8 cellular contexts compared by ENCODE assay signal in genomic region chr20:53652090-53652858, GRCh38. TPM values are rescaled to one million over a fixed set of nuclear protein-coding genes. Genes with fewer than 3 reads are reported as not detected.
DNase-seq lines count a peak whose midpoint lies in the region; ATAC-seq lines count a peak whose summit lies in the region.

No MANE protein-coding gene starts in this region.

- H3K36me3 Mint-ChIP-seq in stimulated activated effector memory CD8-positive, alpha-beta T cell treated with anti-CD3 and anti-CD28 coated beads, Interleukin-12 subunit alpha, Interleukin-12 subunit beta, amount 100 ng/mL, for 72 hours, result no peaks in the 10 kb centered on the region

- H3K4me3 Mint-ChIP-seq in stimulated activated effector memory CD8-positive, alpha-beta T cell treated with anti-CD3 and anti-CD28 coated beads, Interleukin-12 subunit alpha, Interleukin-12 subunit beta, amount 100 ng/mL, for 72 hours, result peak overlapping the region; percentile 63

- peak; percentile 70 for ATAC-seq in Right ventricle myocardium superior (ENCODE audit: poor library complexity)
- ATAC-seq in Right ventricle myocardium inferior, result no peak
- ATAC-seq in HG02885 (IDR thresholded peaks at IDR 0.05; ENCODE audit: poor library complexity, unreplicated experiment), result peak; percentile 80
- ATAC-seq in stimulated activated effector memory CD8-positive, alpha-beta T cell treated with anti-CD3 and anti-CD28 coated beads, Interleukin-12 subunit alpha, Interleukin-12 subunit beta, amount 100 ng/mL, for 72 hours, result peak; percentile 77

- peaks cover 34% of the 10 kb centered on the region for H3K4me1 Mint-ChIP-seq in stimulated activated effector memory CD8-positive, alpha-beta T cell treated with anti-CD3 and anti-CD28 coated beads, Interleukin-12 subunit alpha, Interleukin-12 subunit beta, amount 100 ng/mL, for 72 hours

- no peaks in the 10 kb centered on the region for H3K9me3 Mint-ChIP-seq in stimulated activated effector memory CD8-positive, alpha-beta T cell treated with anti-CD3 and anti-CD28 coated beads, Interleukin-12 subunit alpha, Interleukin-12 subunit beta, amount 100 ng/mL, for 72 hours

- DNase-seq in Right ventricle myocardium superior (no peak), Right ventricle myocardium inferior (ENCODE audit: missing footprints) (no peak), NOMO-1 (lab: John Stamatoyannopoulos, UW; ENCODE audit: unreplicated experiment in 2 of 2) (peak; percentile 48 to 82), fibroblast of gingiva (ENCODE audit: low read depth) (peak; percentile 6), amniotic stem cell (lab: John Stamatoyannopoulos, UW) (no peak), NCI-H446 (lab: John Stamatoyannopoulos, UW) (no peak)
- DNase-seq in stimulated activated effector memory CD8-positive, alpha-beta T cell treated with anti-CD3 and anti-CD28 coated beads, Interleukin-12 subunit alpha, Interleukin-12 subunit beta, amount 100 ng/mL, for 72 hours (ENCODE audit: low spot score in 2 of 2), result no peak

- H3K27ac Mint-ChIP-seq in stimulated activated effector memory CD8-positive, alpha-beta T cell treated with anti-CD3 and anti-CD28 coated beads, Interleukin-12 subunit alpha, Interleukin-12 subunit beta, amount 100 ng/mL, for 72 hours, result peak overlapping the region; percentile 92

- intact Hi-C loops in Right ventricle myocardium superior (cut with DNase I), result no loop called here
- intact Hi-C loops in Right ventricle myocardium inferior (cut with DNase I), result loop anchor here (5.0 kb wide), 1 partner anchor 85 kb away; no protein-coding TSS in a partner anchor

RNA-seq across cellular contexts. Expression of gene ZNF217, which starts 58.6 kb away (rescaled TPM):
- total RNA-seq in Right ventricle myocardium superior (7.0 TPM), Right ventricle myocardium inferior (8.3 TPM)

Comparison
In these comparisons a context has a peak if more than half of its experiments do, and no peak if none do; other contexts are left out.
1. DNase-seq: peak in NOMO-1 (2 of 2) and fibroblast of gingiva (single experiment); none in Right ventricle myocardium superior (single experiment), Right ventricle myocardium inferior (single experiment), stimulated activated effector memory CD8-positive, alpha-beta T cell treated with anti-CD3 and anti-CD28 coated beads, Interleukin-12 subunit alpha, Interleukin-12 subunit beta, amount 100 ng/mL, for 72 hours (0 of 2), amniotic stem cell (single experiment) and NCI-H446 (0 of 2).